In genomic region chr4:8639021-8639420, GRCh38 we compare ENCODE assay signal across 18 cellular contexts. TPM values are rescaled to one million over a fixed set of nuclear protein-coding genes. Genes with fewer than 3 reads are reported as not detected.
"Had no signal": no experiment of that assay in that cellular context is flagged by ENCODE, and none has a peak within 500 bp of the region (broad histone marks: within the 10 kb centered on the region; RNA-seq: fewer than 3 reads in every experiment).

No MANE protein-coding gene starts in this region.

- ATAC-seq: activated T-helper 17 cell treated with anti-CD3 and anti-CD28 coated beads, Interleukin-2, amount 50 U/mL, for 72 hours; body of pancreas; foreskin keratinocyte had no signal

- H3K27me3 ChIP-seq: body of pancreas, foreskin keratinocyte, tibial nerve had no signal

- H3K9me3 ChIP-seq: body of pancreas, tibial nerve had no signal

- DNase-seq: amniotic stem cell; body of pancreas; central memory CD4-positive, alpha-beta T cell; foreskin keratinocyte; glutamatergic neuron; immature natural killer cell; retina; stimulated activated CD4-positive, alpha-beta T cell treated with anti-CD3 and anti-CD28 coated beads, Interleukin-15, amount 100 ng/mL, for 24 hours; stimulated activated CD4-positive, alpha-beta T cell treated with anti-CD3 and anti-CD28 coated beads, Interleukin-4, amount 100 ng/mL, for 1 hour; stimulated activated naive CD4-positive, alpha-beta T cell had no signal

- H3K27ac ChIP-seq: body of pancreas, coronary artery, foreskin keratinocyte, parathyroid adenoma, tibial nerve had no signal

- H3K36me3 ChIP-seq: tibial nerve had no signal

- H3K4me1 ChIP-seq: body of pancreas, foreskin keratinocyte, parathyroid adenoma, tibial nerve had no signal

- H3K4me3 ChIP-seq: body of pancreas, coronary artery, tibial nerve had no signal

RNA-seq across cellular contexts. Expression of gene CPZ, which starts 46.5 kb away (rescaled TPM):
- total RNA-seq: activated CD8-positive, alpha-beta memory T cell treated with anti-CD3 and anti-CD28 coated beads for 36 hours; activated T-helper 17 cell treated with anti-CD3 and anti-CD28 coated beads, Interleukin-2, amount 50 U/mL, for 72 hours; endothelial cell of umbilical vein; foreskin keratinocyte; lung microvascular endothelial cell had no signal
- polyA plus RNA-seq: endothelial cell of umbilical vein, foreskin keratinocyte, immature natural killer cell had no signal

RNA-seq across cellular contexts. Expression of gene GPR78, which starts 58.8 kb away (rescaled TPM):
- total RNA-seq: activated CD8-positive, alpha-beta memory T cell treated with anti-CD3 and anti-CD28 coated beads for 36 hours; activated T-helper 17 cell treated with anti-CD3 and anti-CD28 coated beads, Interleukin-2, amount 50 U/mL, for 72 hours; body of pancreas; endothelial cell of umbilical vein; foreskin keratinocyte; lung microvascular endothelial cell; subcutaneous adipose tissue; tibial nerve had no signal
- polyA plus RNA-seq: endothelial cell of umbilical vein, foreskin keratinocyte, immature natural killer cell had no signal
